ENCODE assay signal across 1 cellular context in the genomic region with DNA sequence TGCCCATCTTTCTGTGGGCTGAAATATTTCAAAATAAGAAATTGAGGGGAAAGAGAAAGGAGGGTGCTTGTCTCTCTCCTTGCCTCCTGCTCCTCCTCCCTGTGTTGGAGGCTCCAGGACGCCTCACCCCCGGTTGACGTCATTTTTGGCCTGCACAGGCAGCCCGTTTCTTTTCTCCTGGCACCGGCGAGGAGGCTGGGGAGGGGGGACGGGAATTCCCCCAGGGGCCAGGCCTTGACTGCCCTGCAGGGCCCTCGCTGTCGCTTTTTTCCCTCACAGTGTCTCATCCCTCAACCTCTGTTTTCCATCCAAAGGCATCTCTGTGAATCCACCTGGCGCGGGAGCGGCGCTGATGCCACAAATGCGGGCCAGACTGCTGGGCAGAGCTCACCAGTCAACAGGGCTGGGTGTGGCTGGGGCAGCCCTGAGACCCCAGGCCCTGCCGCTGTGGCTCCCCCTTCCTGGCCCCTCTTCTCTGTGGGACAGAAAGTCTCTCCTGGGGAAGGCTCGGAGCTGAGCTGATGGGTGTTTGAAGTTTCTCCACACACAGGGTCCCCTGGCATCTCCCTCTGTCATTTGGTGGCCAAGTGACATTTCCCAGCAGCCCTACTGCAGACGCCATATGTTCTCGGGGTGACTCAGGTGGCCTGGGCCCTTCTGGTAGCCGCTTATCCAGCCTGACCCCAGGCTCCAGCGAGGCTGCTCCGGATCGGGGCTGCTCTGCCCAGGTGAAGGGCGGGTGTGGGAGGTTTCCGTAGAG.
A peak's percentile ranks its signal among the peaks of the same experiment; 100 is the strongest.
TF ChIP-seq lines count a peak whose summit lies in the region.

No MANE protein-coding gene starts in this region.

TF ChIP-seq in HepG2, 621 proteins besides CTCF, POLR2A, EP300 and RAD21:
- TF ChIP-seq GABPB1 (CRISPR knock-in tag; IDR thresholded peaks at IDR 0.05) (0 out of 2 replicates have a peak, but pooled peaks have one; percentile 20), HNRNPLL (IDR thresholded peaks at IDR 0.05; ENCODE audit: low read depth, low read length, poor library complexity, severe bottlenecking) (peak; percentile 29), PCBP1 (IDR thresholded peaks at IDR 0.05; ENCODE audit: borderline replicate concordance, low read depth, low read length) (0 out of 2 replicates have a peak, but pooled peaks have one; percentile 25), RBFOX2 (IDR thresholded peaks at IDR 0.05; ENCODE audit: low read depth, low read length) (peak; percentile 42)
- TF ChIP-seq, protein P1, sequence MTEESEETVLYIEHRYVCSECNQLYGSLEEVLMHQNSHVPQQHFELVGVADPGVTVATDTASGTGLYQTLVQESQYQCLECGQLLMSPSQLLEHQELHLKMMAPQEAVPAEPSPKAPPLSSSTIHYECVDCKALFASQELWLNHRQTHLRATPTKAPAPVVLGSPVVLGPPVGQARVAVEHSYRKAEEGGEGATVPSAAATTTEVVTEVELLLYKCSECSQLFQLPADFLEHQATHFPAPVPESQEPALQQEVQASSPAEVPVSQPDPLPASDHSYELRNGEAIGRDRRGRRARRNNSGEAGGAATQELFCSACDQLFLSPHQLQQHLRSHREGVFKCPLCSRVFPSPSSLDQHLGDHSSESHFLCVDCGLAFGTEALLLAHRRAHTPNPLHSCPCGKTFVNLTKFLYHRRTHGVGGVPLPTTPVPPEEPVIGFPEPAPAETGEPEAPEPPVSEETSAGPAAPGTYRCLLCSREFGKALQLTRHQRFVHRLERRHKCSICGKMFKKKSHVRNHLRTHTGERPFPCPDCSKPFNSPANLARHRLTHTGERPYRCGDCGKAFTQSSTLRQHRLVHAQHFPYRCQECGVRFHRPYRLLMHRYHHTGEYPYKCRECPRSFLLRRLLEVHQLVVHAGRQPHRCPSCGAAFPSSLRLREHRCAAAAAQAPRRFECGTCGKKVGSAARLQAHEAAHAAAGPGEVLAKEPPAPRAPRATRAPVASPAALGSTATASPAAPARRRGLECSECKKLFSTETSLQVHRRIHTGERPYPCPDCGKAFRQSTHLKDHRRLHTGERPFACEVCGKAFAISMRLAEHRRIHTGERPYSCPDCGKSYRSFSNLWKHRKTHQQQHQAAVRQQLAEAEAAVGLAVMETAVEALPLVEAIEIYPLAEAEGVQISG (CRISPR knock-in tag; IDR thresholded peaks at IDR 0.05): no peak
- TF ChIP-seq, protein P2, sequence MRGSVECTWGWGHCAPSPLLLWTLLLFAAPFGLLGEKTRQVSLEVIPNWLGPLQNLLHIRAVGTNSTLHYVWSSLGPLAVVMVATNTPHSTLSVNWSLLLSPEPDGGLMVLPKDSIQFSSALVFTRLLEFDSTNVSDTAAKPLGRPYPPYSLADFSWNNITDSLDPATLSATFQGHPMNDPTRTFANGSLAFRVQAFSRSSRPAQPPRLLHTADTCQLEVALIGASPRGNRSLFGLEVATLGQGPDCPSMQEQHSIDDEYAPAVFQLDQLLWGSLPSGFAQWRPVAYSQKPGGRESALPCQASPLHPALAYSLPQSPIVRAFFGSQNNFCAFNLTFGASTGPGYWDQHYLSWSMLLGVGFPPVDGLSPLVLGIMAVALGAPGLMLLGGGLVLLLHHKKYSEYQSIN (CRISPR knock-in tag; IDR thresholded peaks at IDR 0.05; ENCODE audit: borderline replicate concordance): no peak
